8 cellular contexts compared by ENCODE assay signal in the genomic region with DNA sequence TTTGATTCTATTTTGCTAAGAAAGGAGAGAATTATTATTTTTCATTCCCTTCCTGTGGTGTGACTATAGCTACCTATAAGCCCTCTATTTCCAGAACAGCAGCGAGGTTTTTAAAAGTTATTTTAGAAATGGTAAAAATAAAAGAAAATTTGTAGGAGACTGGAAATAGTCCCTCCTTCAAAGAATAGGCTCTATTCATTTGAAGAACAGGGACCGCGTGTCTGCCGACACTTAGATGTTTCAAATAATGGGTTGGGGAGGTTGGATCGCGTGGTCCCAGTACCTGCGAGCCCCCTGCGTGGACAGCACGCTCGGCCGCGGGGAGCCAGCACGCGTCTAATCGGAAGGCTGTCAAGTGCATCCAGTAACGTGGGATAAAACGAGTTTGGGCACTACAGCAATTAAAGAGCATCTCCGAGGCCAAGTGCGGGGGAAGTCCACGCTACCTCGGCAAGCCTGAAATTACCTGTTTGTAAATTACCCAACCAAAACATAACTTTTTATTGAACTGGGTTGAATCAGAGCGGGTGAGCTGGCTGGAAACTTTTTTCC. TPM values are rescaled to one million over a fixed set of nuclear protein-coding genes. Genes with fewer than 3 reads are reported as not detected.
A peak's percentile ranks its signal among the peaks of the same experiment; 100 is the strongest.
DNase-seq lines count a peak whose midpoint lies in the region; ATAC-seq and TF ChIP-seq lines count a peak whose summit lies in the region.

No MANE protein-coding gene starts in this region.

- POLR2A ChIA-PET in BJ (lab: Charles Lee), result no interaction called here
- POLR2A ChIA-PET in HEK293 (lab: Yijun Ruan, JAX), result no interaction called here

- H3K4me1 Mint-ChIP-seq in activated naive CD8-positive, alpha-beta T cell (ENCODE audit: low read depth), result peaks cover 7% of the 10 kb centered on the region
- H3K4me1 Mint-ChIP-seq in stimulated activated effector memory CD8-positive, alpha-beta T cell treated with anti-CD3 and anti-CD28 coated beads, Interleukin-12 subunit alpha, Interleukin-12 subunit beta, amount 100 ng/mL, for 72 hours, result no peaks in the 10 kb centered on the region

- H3K27me3 ChIP-seq in BJ (ENCODE audit: control insufficient read depth, insufficient read depth, low read length), result no peaks in the 10 kb centered on the region
- peaks cover 7% of the 10 kb centered on the region for H3K27me3 ChIP-seq in iPS-15b (ENCODE audit: control insufficient read depth, insufficient read depth, low read length)
- no peaks in the 10 kb centered on the region for H3K27me3 ChIP-seq in Karpas-422 (ENCODE audit: low read length)

- H3K9ac ChIP-seq in iPS-15b (ENCODE audit: low read depth, low read length), result no peak overlapping the region
- no peak overlapping the region for H3K9ac ChIP-seq in Karpas-422 (ENCODE audit: low read length)

- H3K4me2 ChIP-seq in Karpas-422 (ENCODE audit: low read depth, low read length, poor library complexity, severe bottlenecking), result no peak overlapping the region

- no peak overlapping the region for H2AFZ ChIP-seq in Karpas-422 (ENCODE audit: low read length)

- no peaks in the 10 kb centered on the region for H3K9me2 ChIP-seq in Karpas-422 (replicated peaks; ENCODE audit: insufficient read depth, low read length)

- peaks cover 30% of the 10 kb centered on the region for H3K27me3 Mint-ChIP-seq in activated naive CD8-positive, alpha-beta T cell

- peak overlapping the region; percentile 99 for H3K27ac ChIP-seq in HEK293 (ENCODE audit: extremely low read depth, low read depth, low read length)
- no peak overlapping the region for H3K27ac ChIP-seq in Karpas-422 (ENCODE audit: low read length)

- no peaks in the 10 kb centered on the region for H4K20me1 ChIP-seq in Karpas-422 (ENCODE audit: insufficient read depth, low read depth, low read length)

- H3K36me3 Mint-ChIP-seq in activated naive CD8-positive, alpha-beta T cell, result no peaks in the 10 kb centered on the region
- no peaks in the 10 kb centered on the region for H3K36me3 Mint-ChIP-seq in stimulated activated effector memory CD8-positive, alpha-beta T cell treated with anti-CD3 and anti-CD28 coated beads, Interleukin-12 subunit alpha, Interleukin-12 subunit beta, amount 100 ng/mL, for 72 hours

- H3K36me3 ChIP-seq in BJ (ENCODE audit: control insufficient read depth, insufficient read depth, low read length), result no peaks in the 10 kb centered on the region
- H3K36me3 ChIP-seq in HEK293 (ENCODE audit: control insufficient read depth in 2 of 2, insufficient read depth in 1 of 2, low read length in 2 of 2), result no peaks in the 10 kb centered on the region
- no peaks in the 10 kb centered on the region for H3K36me3 ChIP-seq in iPS-15b (ENCODE audit: control insufficient read depth, insufficient read depth, low read length)
- H3K36me3 ChIP-seq in Karpas-422 (ENCODE audit: insufficient read depth, low read length), result no peaks in the 10 kb centered on the region

- no peaks in the 10 kb centered on the region for H3K9me3 Mint-ChIP-seq in activated naive CD8-positive, alpha-beta T cell (ENCODE audit: low read depth)
- no peaks in the 10 kb centered on the region for H3K9me3 Mint-ChIP-seq in stimulated activated effector memory CD8-positive, alpha-beta T cell treated with anti-CD3 and anti-CD28 coated beads, Interleukin-12 subunit alpha, Interleukin-12 subunit beta, amount 100 ng/mL, for 72 hours

- DNase-seq in BJ (ENCODE audit: low read depth) (no peak), Karpas-422 (no peak)
- no peak for DNase-seq in stimulated activated effector memory CD8-positive, alpha-beta T cell treated with anti-CD3 and anti-CD28 coated beads, Interleukin-12 subunit alpha, Interleukin-12 subunit beta, amount 100 ng/mL, for 72 hours (ENCODE audit: low spot score in 2 of 2)

- peaks cover 10% of the 10 kb centered on the region for H3K4me1 ChIP-seq in HEK293 (ENCODE audit: control insufficient read depth, insufficient read depth, low read length)
- peaks cover 22% of the 10 kb centered on the region for H3K4me1 ChIP-seq in iPS-15b (ENCODE audit: control insufficient read depth, insufficient read depth, low read length)
- no peaks in the 10 kb centered on the region for H3K4me1 ChIP-seq in Karpas-422 (ENCODE audit: low read length)

- H3K4me3 Mint-ChIP-seq in activated naive CD8-positive, alpha-beta T cell, result peak overlapping the region; percentile 72
- peak overlapping the region; percentile 44 for H3K4me3 Mint-ChIP-seq in stimulated activated effector memory CD8-positive, alpha-beta T cell treated with anti-CD3 and anti-CD28 coated beads, Interleukin-12 subunit alpha, Interleukin-12 subunit beta, amount 100 ng/mL, for 72 hours

- CTCF ChIA-PET in BJ (lab: Yijun Ruan, JAX), result interaction anchor here (1.3 kb wide), 1 partner anchor 161 kb away, joined by 3 read pairs; no protein-coding TSS in a partner anchor
- CTCF ChIA-PET in HEK293 (lab: Yijun Ruan, JAX), result no interaction called here

- ATAC-seq in stimulated activated effector memory CD8-positive, alpha-beta T cell treated with anti-CD3 and anti-CD28 coated beads, Interleukin-12 subunit alpha, Interleukin-12 subunit beta, amount 100 ng/mL, for 72 hours, result no peak
- no peak for ATAC-seq in GM19455 (IDR thresholded peaks at IDR 0.05; ENCODE audit: unreplicated experiment)
- ATAC-seq in HG02763 (IDR thresholded peaks at IDR 0.05; ENCODE audit: unreplicated experiment), result no peak

- H3K27ac Mint-ChIP-seq in activated naive CD8-positive, alpha-beta T cell, result no peak overlapping the region
- no peak overlapping the region for H3K27ac Mint-ChIP-seq in stimulated activated effector memory CD8-positive, alpha-beta T cell treated with anti-CD3 and anti-CD28 coated beads, Interleukin-12 subunit alpha, Interleukin-12 subunit beta, amount 100 ng/mL, for 72 hours

- TF ChIP-seq CTCF in BJ (IDR thresholded peaks at IDR 0.05; ENCODE audit: insufficient read depth, low read depth, low read length), result no peak
- TF ChIP-seq CTCF in HEK293 (tag by site-specific recombination; IDR thresholded peaks at IDR 0.05), result no peak

- H3K4me3 ChIP-seq in BJ (ENCODE audit: low read depth, low read length) (peak overlapping the region; percentile 95), HEK293 (ENCODE audit: low read depth, low read length) (peak overlapping the region; percentile 94), iPS-15b (ENCODE audit: low read depth, low read length) (peak overlapping the region; percentile 82), Karpas-422 (ENCODE audit: low read length) (no peak overlapping the region)

- no peaks in the 10 kb centered on the region for H3K79me2 ChIP-seq in Karpas-422 (ENCODE audit: low read length)

- H3K9me3 ChIP-seq in HEK293 (ENCODE audit: control insufficient read depth, insufficient read depth, low read depth, low read length), result no peaks in the 10 kb centered on the region
- H3K9me3 ChIP-seq in iPS-15b (ENCODE audit: control insufficient read depth, insufficient read depth, low read length), result no peaks in the 10 kb centered on the region
- peaks cover 6% of the 10 kb centered on the region for H3K9me3 ChIP-seq in Karpas-422 (ENCODE audit: low read length)

TF ChIP-seq in HEK293, 187 proteins besides CTCF, POLR2A, EP300 and RAD21:
- peak; percentile 68 for TF ChIP-seq ZNF335 (tag by site-specific recombination; conservative IDR thresholded peaks at IDR 0.05)
- no peak for TF ChIP-seq ZNF837 (tag by site-specific recombination; IDR thresholded peaks at IDR 0.05)
- no peak for TF ChIP-seq ZNF658 (tag by site-specific recombination; IDR thresholded peaks at IDR 0.05)
- no peak for TF ChIP-seq ZNF48 (tag by site-specific recombination; IDR thresholded peaks at IDR 0.05)
- peak; percentile 45; the same call in 1 of the 2 replicates for TF ChIP-seq GLIS2 (tag by site-specific recombination; IDR thresholded peaks at IDR 0.05)
- no peak for TF ChIP-seq ZNF521 (tag by site-specific recombination; IDR thresholded peaks at IDR 0.05)

RNA-seq across cellular contexts. Expression of a gene that starts 1.0 kb away (rescaled TPM):
- 6.0 and 11.0 TPM in 2 replicates for polyA plus RNA-seq in BJ (2011; rRNA removed)
- polyA minus RNA-seq in BJ (2011; rRNA and poly(A)+ RNA removed), result 23.0 and 26.9 TPM in 2 replicates
- total RNA-seq in Karpas-422 (2014; rRNA removed; shearing (Covaris generic); ENCODE audit: low replicate concordance), result not detected in 2 replicates
